21 cellular contexts compared by ENCODE assay signal in the genomic region with DNA sequence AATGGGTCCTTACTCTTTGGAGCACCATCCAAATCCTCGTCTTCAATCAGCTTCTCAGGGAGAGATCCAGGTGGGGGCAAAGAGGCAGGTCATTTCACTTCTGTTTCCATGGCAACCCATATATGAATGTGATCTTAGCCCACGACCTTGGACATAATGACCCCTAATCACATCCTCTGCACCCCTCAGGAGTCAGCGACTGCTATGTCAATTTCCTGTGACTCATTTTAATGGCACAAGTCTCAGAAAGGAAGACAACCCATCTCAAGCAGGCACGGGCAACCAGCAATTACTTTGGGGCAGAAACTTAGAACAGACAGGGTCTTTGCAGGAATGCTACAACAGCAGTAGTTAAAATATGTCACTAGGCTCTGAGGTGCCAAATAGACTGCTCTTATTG.
"Had no signal": no experiment of that assay in that cellular context is flagged by ENCODE, and none has a peak within 500 bp of the region (broad histone marks: within the 10 kb centered on the region; RNA-seq: fewer than 3 reads in every experiment).

No MANE protein-coding gene starts in this region.

- DNase-seq: hypothalamus; immature natural killer cell; left ventricle myocardium inferior; mesendoderm; naive B cell; natural killer cell; nephron progenitor cell; ovary; right lobe of liver; stimulated activated CD4-positive, alpha-beta T cell treated with anti-CD3 and anti-CD28 coated beads, Interleukin-1b, Interleukin-23, amount 100 ng/mL, for 48 hours; stimulated activated CD4-positive, alpha-beta T cell treated with anti-CD3 and anti-CD28 coated beads, Interleukin-2, amount 100 ng/mL, for 48 hours; stimulated activated CD4-positive, alpha-beta T cell treated with anti-CD3 and anti-CD28 coated beads, Interleukin-4, amount 100 ng/mL, for 4 hours; stimulated activated CD8-positive, alpha-beta memory T cell treated with anti-CD3 and anti-CD28 coated beads, Interleukin-4, amount 100 ng/mL, for 48 hours; stimulated activated naive CD4-positive, alpha-beta T cell treated with Interleukin-2 at 50 U/mL for 16 hours; stimulated activated naive CD8-positive, alpha-beta T cell treated with anti-CD3 and anti-CD28 coated beads, Interleukin-15, amount 100 ng/mL, for 72 hours; substantia nigra; uterus had no signal

- H3K27me3 ChIP-seq: ovary, right atrium auricular region, right lobe of liver, tibial nerve, uterus had no signal

- H3K36me3 ChIP-seq: left ventricle myocardium inferior, ovary, right atrium auricular region, right lobe of liver, tibial nerve, uterus had no signal

- H3K4me2 ChIP-seq: smooth muscle cell had no signal

- H3K4me3 ChIP-seq: left ventricle myocardium inferior, lung, ovary, right atrium auricular region, right lobe of liver, smooth muscle cell, tibial nerve, uterus had no signal

- H3K27ac ChIP-seq: left ventricle myocardium inferior, ovary, right atrium auricular region, right lobe of liver, tibial nerve, uterus had no signal

- H3K9me3 ChIP-seq: ovary, right atrium auricular region, right lobe of liver, tibial nerve, uterus had no signal
